ENCODE assay signal across 10 cellular contexts in genomic region chr10:62166331-62167154, GRCh38.
DNase-seq lines count a peak whose midpoint lies in the region; ATAC-seq, FAIRE-seq and TF ChIP-seq lines count a peak whose summit lies in the region.
"Had no signal": no experiment of that assay in that cellular context is flagged by ENCODE, and none has a peak within 500 bp of the region (broad histone marks: within the 10 kb centered on the region; RNA-seq: fewer than 3 reads in every experiment).

No MANE protein-coding gene starts in this region.

- no peaks in the 10 kb centered on the region for H3K27me3 Mint-ChIP-seq in activated T-cell treated with anti-CD3 and anti-CD28 coated beads, Interleukin-2, amount 50 U/mL, for 24 hours

- no peaks in the 10 kb centered on the region for H3K9me3 Mint-ChIP-seq in activated T-cell treated with anti-CD3 and anti-CD28 coated beads, Interleukin-2, amount 50 U/mL, for 24 hours

- no peak for TF ChIP-seq CTCF in sigmoid colon (IDR thresholded peaks at IDR 0.05)

- peaks cover 19% of the 10 kb centered on the region for H3K4me1 Mint-ChIP-seq in activated T-cell treated with anti-CD3 and anti-CD28 coated beads, Interleukin-2, amount 50 U/mL, for 24 hours (ENCODE audit: low read depth)

- H3K27ac Mint-ChIP-seq in activated T-cell treated with anti-CD3 and anti-CD28 coated beads, Interleukin-2, amount 50 U/mL, for 24 hours, result no peak overlapping the region

- FAIRE-seq in HTR-8/SVneo (lab: Jason Lieb, UNC), result peak; percentile 23
- FAIRE-seq: bronchial epithelial cell had no signal

- intact Hi-C loops in sigmoid colon (cut with DNase I), result no loop called here

- H3K4me3 ChIP-seq in sigmoid colon, result no peak overlapping the region

- peaks cover 0 to 17% (median 10%) of the 10 kb centered on the region in 4 donors for H3K4me1 ChIP-seq in sigmoid colon

- WGBS in sigmoid colon, 2 donors, result 44 to 58% methylated on average over 4 of the region's 4 CpGs

- no peak for TF ChIP-seq POLR2A in sigmoid colon (IDR thresholded peaks at IDR 0.05)

- TF ChIP-seq EP300 in sigmoid colon (IDR thresholded peaks at IDR 0.05), result no peak

- H3K36me3 ChIP-seq in sigmoid colon, result no peaks in the 10 kb centered on the region

- no peaks in the 10 kb centered on the region for H3K9me3 ChIP-seq in sigmoid colon

- H3K36me3 Mint-ChIP-seq in activated T-cell treated with anti-CD3 and anti-CD28 coated beads, Interleukin-2, amount 50 U/mL, for 24 hours (ENCODE audit: low read depth), result no peaks in the 10 kb centered on the region

- ATAC-seq in GM21528 (IDR thresholded peaks at IDR 0.05; ENCODE audit: low FRiP score, unreplicated experiment), result peak; percentile 98
- ATAC-seq: HCT116 had no signal

- no peak overlapping the region for H3K4me3 Mint-ChIP-seq in activated T-cell treated with anti-CD3 and anti-CD28 coated beads, Interleukin-2, amount 50 U/mL, for 24 hours

- peak overlapping the region in 1 of 4 donors; percentile 11 for H3K27ac ChIP-seq in sigmoid colon

- H3K27me3 ChIP-seq in sigmoid colon, result no peaks in the 10 kb centered on the region

- DNase-seq in EH (ENCODE audit: low read depth) (peak; percentile 91), HTR-8/SVneo (ENCODE audit: insufficient read length, low spot score) (no peak), hippocampal formation (lab: John Stamatoyannopoulos, UW) (peak; percentile 4), GM19240 (ENCODE audit: insufficient read length, low spot score) (no peak), DMS 273 (lab: John Stamatoyannopoulos, UW; ENCODE audit: unreplicated experiment) (no peak), sigmoid colon (no peak)
- DNase-seq in activated T-cell treated with anti-CD3 and anti-CD28 coated beads, Interleukin-2, amount 50 U/mL, for 24 hours, result no peak

Comparison
In these comparisons a context has a peak if more than half of its experiments do, and no peak if none do; other contexts are left out.
1. DNase-seq: peak in EH (single experiment) and hippocampal formation (2 of 2); none in HTR-8/SVneo (single experiment), GM19240 (single experiment), activated T-cell treated with anti-CD3 and anti-CD28 coated beads, Interleukin-2, amount 50 U/mL, for 24 hours (single experiment), DMS 273 (single experiment) and sigmoid colon (single experiment).